In genomic region chr3:172553526-172554252, GRCh38 we compare ENCODE assay signal across 2 cellular contexts.
TF ChIP-seq lines count a peak whose summit lies in the region.

No MANE protein-coding gene starts in this region.

TF ChIP-seq in H1, 55 proteins besides CTCF, POLR2A, EP300 and RAD21:
- TF ChIP-seq CBX8 (IDR thresholded peaks at IDR 0.05; ENCODE audit: borderline replicate concordance, low read depth, low read length) (no peak), ATF3 (IDR thresholded peaks at IDR 0.05; ENCODE audit: insufficient read depth, low read depth, low read length) (no peak), SRF (IDR thresholded peaks at IDR 0.05; ENCODE audit: low read depth, low read length) (no peak), TBP (IDR thresholded peaks at IDR 0.05; ENCODE audit: low read depth, low read length) (no peak), HDAC2 (IDR thresholded peaks at IDR 0.05; ENCODE audit: borderline replicate concordance in 1 of 2, low read depth in 2 of 2, low read length in 2 of 2) (no peak), TCF12 (IDR thresholded peaks at IDR 0.05; ENCODE audit: low read depth, low read length) (no peak), SP2 (IDR thresholded peaks at IDR 0.05; ENCODE audit: low read length) (no peak), RFX5 (IDR thresholded peaks at IDR 0.05; ENCODE audit: borderline replicate concordance, low read depth, low read length) (no peak), NANOG (IDR thresholded peaks at IDR 0.05; ENCODE audit: insufficient read depth, low read depth, low read length, poor library complexity, severe bottlenecking) (no peak), SUZ12 (IDR thresholded peaks at IDR 0.05; ENCODE audit: low read length) (no peak), RXRA (IDR thresholded peaks at IDR 0.05; ENCODE audit: insufficient read depth, low read depth, low read length) (no peak), RNF2 (IDR thresholded peaks at IDR 0.05; ENCODE audit: borderline replicate concordance, low read depth, low read length, missing control alignments, poor library complexity, severe bottlenecking) (no peak)

TF ChIP-seq in liver, 16 proteins besides CTCF, POLR2A, EP300 and RAD21:
- peak; percentile 98 for TF ChIP-seq SP1 (IDR thresholded peaks at IDR 0.05)
- TF ChIP-seq REST (IDR thresholded peaks at IDR 0.05), result peak; percentile 87
- no peak for TF ChIP-seq TAF1 (conservative IDR thresholded peaks at IDR 0.05)
- TF ChIP-seq GABPA (IDR thresholded peaks at IDR 0.05 in 1 of 2, conservative IDR thresholded peaks at IDR 0.05 in 1 of 2), result peak in 1 of 2 donors; percentile 58
- no peak for TF ChIP-seq NR2F2 (IDR thresholded peaks at IDR 0.05)
- peak; percentile 97 to 98 for TF ChIP-seq RXRA (IDR thresholded peaks at IDR 0.05)
- peak in 1 of 2 donors; percentile 60 for TF ChIP-seq EGR1 (IDR thresholded peaks at IDR 0.05; ENCODE audit: low read depth in 2 of 2)
- TF ChIP-seq ZBTB33 (IDR thresholded peaks at IDR 0.05), result peak; percentile 91
- TF ChIP-seq FOXA2 (IDR thresholded peaks at IDR 0.05), result peak; percentile 97
- TF ChIP-seq FOXA1 (IDR thresholded peaks at IDR 0.05), result peak; percentile 96
- peak; percentile 86 for TF ChIP-seq YY1 (IDR thresholded peaks at IDR 0.05)
- peak; percentile 85 to 95 for TF ChIP-seq JUND (IDR thresholded peaks at IDR 0.05)
- TF ChIP-seq HNF4A (conservative IDR thresholded peaks at IDR 0.05), result peak; percentile 98 to 99
- peak; percentile 97 for TF ChIP-seq MAX (IDR thresholded peaks at IDR 0.05)
- peak; percentile 86 for TF ChIP-seq HNF4G (IDR thresholded peaks at IDR 0.05)
- TF ChIP-seq ATF3 (IDR thresholded peaks at IDR 0.05), result peak; percentile 67
